Comparison of ENCODE assay signal across 8 cellular contexts in genomic region chr12:68809190-68810026, GRCh38. TPM values are rescaled to one million over a fixed set of nuclear protein-coding genes. Genes with fewer than 3 reads are reported as not detected.
DNase-seq lines count a peak whose midpoint lies in the region; ATAC-seq, FAIRE-seq and TF ChIP-seq lines count a peak whose summit lies in the region.

No MANE protein-coding gene starts in this region.

- H3K4me3 Mint-ChIP-seq in memory B cell = peak overlapping the region; percentile 92

- peaks cover 0 to 60% (median 15%) of the 10 kb centered on the region in 12 donors for H3K4me1 ChIP-seq in heart left ventricle
- H3K4me1 ChIP-seq in K562 (replicated peaks in 1 of 2; ENCODE audit: control insufficient read depth in 2 of 2, insufficient read depth in 2 of 2, low read length in 2 of 2) = peaks cover 14 to 28% of the 10 kb centered on the region in 2 experiments
- H3K4me1 ChIP-seq in urinary bladder (ENCODE audit: insufficient read depth) = peaks cover 3% of the 10 kb centered on the region

- 79 to 84% (median 81%) methylated on average over 12 of the region's 12 CpGs for WGBS in heart left ventricle, 4 donors
- 49% methylated on average over 12 of the region's 12 CpGs for WGBS in K562 (ENCODE audit: insufficient coverage, low coverage, missing lambda C conversion rate)
- WGBS in urinary bladder = 77% methylated on average over 12 of the region's 12 CpGs

- TF ChIP-seq CTCF in heart left ventricle (IDR thresholded peaks at IDR 0.05) (no peak), K562 (IDR thresholded peaks at IDR 0.05 in 2 of 3, conservative IDR thresholded peaks at IDR 0.05 in 1 of 3; ENCODE audit: insufficient read depth in 2 of 3, low read depth in 1 of 3, low read length in 3 of 3) (no peak)

- H3K79me2 ChIP-seq in K562 (ENCODE audit: control insufficient read depth, insufficient read depth, low read length) = peaks cover 65% of the 10 kb centered on the region

- no peaks in the 10 kb centered on the region for H3K27me3 Mint-ChIP-seq in memory B cell

- H3K4me1 Mint-ChIP-seq in memory B cell = peaks cover 11% of the 10 kb centered on the region

- CTCF ChIA-PET in K562 (lab: Yijun Ruan, JAX; ENCODE audit: low intra/inter-chr PET ratio) = no interaction called here

- intact Hi-C loops in heart left ventricle (cut with DNase I) = loop anchor here in 9 of 10 donors (2.0 to 10.0 kb wide), 6 partner anchors 62 to 485 kb away; partner anchors contain the start of genes SLC35E3 (in 7 of the 9) and MDM1 (in 1 of the 9)
- intact Hi-C loops in Right ventricle myocardium superior (cut with DNase I) = loop anchor here (10.0 kb wide), 1 partner anchor 65 kb away; the partner anchor contains the start of gene SLC35E3
- intact Hi-C loops in K562 (cut with micrococcal nuclease) = no loop called here

- in situ Hi-C loops in K562 (cut with MboI) = no loop called here

- H4K20me1 ChIP-seq in K562 (replicated peaks; ENCODE audit: control insufficient read depth, insufficient read depth, low read length) = peaks cover 5% of the 10 kb centered on the region; the same call in 1 of the 2 replicates

- no peak for ATAC-seq in heart left ventricle
- ATAC-seq in Right ventricle myocardium superior (ENCODE audit: poor library complexity) = no peak
- ATAC-seq in K562 = no peak
- ATAC-seq in memory B cell (ENCODE audit: low read depth) = no peak

- DNase-seq in heart left ventricle = no peak
- DNase-seq in Right ventricle myocardium superior = no peak
- no peak for DNase-seq in K562 (ENCODE audit: extremely low read depth in 1 of 4, low spot score in 3 of 4)
- DNase-seq in memory B cell (ENCODE audit: low spot score in 2 of 2) = no peak
- DNase-seq in germinal center (ENCODE audit: low spot score) = no peak
- no peak for DNase-seq in SW 1271 (lab: John Stamatoyannopoulos, UW)
- no peak for DNase-seq in NCI-H524 treated with DMSO at 0.1 percent for 48 hours (lab: John Stamatoyannopoulos, UW)

- H3K4me2 ChIP-seq in K562 (ENCODE audit: insufficient read depth, low read length) = peak overlapping the region; percentile 90

- peak; percentile 6 for FAIRE-seq in K562 (lab: Jason Lieb, UNC)

- H3K36me3 Mint-ChIP-seq in memory B cell = peaks cover 2% of the 10 kb centered on the region

- no peaks in the 10 kb centered on the region for H3K9me3 Mint-ChIP-seq in memory B cell

- no peaks in the 10 kb centered on the region for H3K9me1 ChIP-seq in K562 (ENCODE audit: control insufficient read depth, insufficient read depth, low read length)

- H3K9me3 ChIP-seq in heart left ventricle (peaks cover 0 to 5% (median 0%) of the 10 kb centered on the region in 12 donors), K562 (replicated peaks; ENCODE audit: control insufficient read depth, insufficient read depth, low read depth, low read length) (no peaks in the 10 kb centered on the region)

- H3K27me3 ChIP-seq in heart left ventricle (no peaks in the 10 kb centered on the region), K562 (ENCODE audit: control insufficient read depth in 2 of 2, insufficient read depth in 2 of 2, low read length in 2 of 2) (no peaks in the 10 kb centered on the region)

- H3K9ac ChIP-seq in K562 (ENCODE audit: insufficient read depth in 1 of 2, low read depth in 2 of 2, low read length in 2 of 2) = peak overlapping the region; percentile 99

- no peak for TF ChIP-seq EP300 in K562 (IDR thresholded peaks at IDR 0.05; ENCODE audit: low read length)

- H3K4me3 ChIP-seq in heart left ventricle = peak overlapping the region; percentile 71 to 98 (median 87)
- peak overlapping the region; percentile 95 for H3K4me3 ChIP-seq in K562
- H3K4me3 ChIP-seq in urinary bladder (ENCODE audit: low read depth, low read length) = peak overlapping the region; percentile 97

- H3K27ac ChIP-seq in heart left ventricle (peak overlapping the region in 11 of 12 donors; percentile 92 to 100 (median 97)), K562 (ENCODE audit: extremely low read depth, low read depth, low read length) (peak overlapping the region; percentile 99), urinary bladder (ENCODE audit: low read depth) (peak overlapping the region; percentile 99)

- H2AFZ ChIP-seq in K562 (ENCODE audit: low read depth, low read length) = peak overlapping the region; percentile 28

- no TSS peak for BruUV-seq in K562 (replicated peaks; lab: Mats Ljungman, UMichigan)

- no peak for TF ChIP-seq POLR2A in heart left ventricle (IDR thresholded peaks at IDR 0.05)
- TF ChIP-seq POLR2A in K562 (conservative IDR thresholded peaks at IDR 0.05) = no peak

- peak overlapping the region; percentile 98 for H3K27ac Mint-ChIP-seq in memory B cell

- POLR2A ChIA-PET in K562 (lab: Yijun Ruan, JAX) = interaction anchor here (0.7 to 3.2 kb wide), 8 partner anchors 10 to 426 kb away, joined by 3 to 41 read pairs (median 6); partner anchors contain the start of genes RAP1B and SLC35E3

- TF ChIP-seq RAD21 in K562 (CRISPR knock-in tag; conservative IDR thresholded peaks at IDR 0.05 in 1 of 2, IDR thresholded peaks at IDR 0.05 in 1 of 2) = no peak

- peaks cover 0 to 57% (median 46%) of the 10 kb centered on the region in 9 donors for H3K36me3 ChIP-seq in heart left ventricle
- H3K36me3 ChIP-seq in K562 (ENCODE audit: control insufficient read depth, insufficient read depth, low read length) = peaks cover 45% of the 10 kb centered on the region
- no peaks in the 10 kb centered on the region for H3K36me3 ChIP-seq in urinary bladder (ENCODE audit: insufficient read depth)

TF ChIP-seq in K562, 482 proteins besides CTCF, POLR2A, EP300 and RAD21 (continues in another document):
- TF ChIP-seq ZNF263 (CRISPR knock-in tag; IDR thresholded peaks at IDR 0.05; ENCODE audit: borderline replicate concordance) (no peak), ZNF717 (CRISPR knock-in tag; IDR thresholded peaks at IDR 0.05) (no peak), ARID2 (IDR thresholded peaks at IDR 0.05) (no peak), HDAC6 (IDR thresholded peaks at IDR 0.05; ENCODE audit: low read depth, low read length) (no peak), ZNF584 (CRISPR knock-in tag; IDR thresholded peaks at IDR 0.05; ENCODE audit: low read depth) (no peak), NCOR1 (IDR thresholded peaks at IDR 0.05) (no peak), SETDB1 (IDR thresholded peaks at IDR 0.05; ENCODE audit: low read length) (no peak), ZNF146 (CRISPR knock-in tag; IDR thresholded peaks at IDR 0.05; ENCODE audit: unreplicated experiment) (peak; percentile 89), POLR2H (tag; IDR thresholded peaks at IDR 0.05; ENCODE audit: low read depth) (peak; percentile 50; the same call in 1 of the 2 replicates), ZNF121 (CRISPR knock-in tag; conservative IDR thresholded peaks at IDR 0.05) (no peak), RBM25 (IDR thresholded peaks at IDR 0.05; ENCODE audit: low read depth, low read length, severe bottlenecking) (peak; percentile 80), POLR3G (IDR thresholded peaks at IDR 0.05; ENCODE audit: extremely low read depth, insufficient read length, insufficient replicate concordance) (no peak)
- TF ChIP-seq, protein P1, sequence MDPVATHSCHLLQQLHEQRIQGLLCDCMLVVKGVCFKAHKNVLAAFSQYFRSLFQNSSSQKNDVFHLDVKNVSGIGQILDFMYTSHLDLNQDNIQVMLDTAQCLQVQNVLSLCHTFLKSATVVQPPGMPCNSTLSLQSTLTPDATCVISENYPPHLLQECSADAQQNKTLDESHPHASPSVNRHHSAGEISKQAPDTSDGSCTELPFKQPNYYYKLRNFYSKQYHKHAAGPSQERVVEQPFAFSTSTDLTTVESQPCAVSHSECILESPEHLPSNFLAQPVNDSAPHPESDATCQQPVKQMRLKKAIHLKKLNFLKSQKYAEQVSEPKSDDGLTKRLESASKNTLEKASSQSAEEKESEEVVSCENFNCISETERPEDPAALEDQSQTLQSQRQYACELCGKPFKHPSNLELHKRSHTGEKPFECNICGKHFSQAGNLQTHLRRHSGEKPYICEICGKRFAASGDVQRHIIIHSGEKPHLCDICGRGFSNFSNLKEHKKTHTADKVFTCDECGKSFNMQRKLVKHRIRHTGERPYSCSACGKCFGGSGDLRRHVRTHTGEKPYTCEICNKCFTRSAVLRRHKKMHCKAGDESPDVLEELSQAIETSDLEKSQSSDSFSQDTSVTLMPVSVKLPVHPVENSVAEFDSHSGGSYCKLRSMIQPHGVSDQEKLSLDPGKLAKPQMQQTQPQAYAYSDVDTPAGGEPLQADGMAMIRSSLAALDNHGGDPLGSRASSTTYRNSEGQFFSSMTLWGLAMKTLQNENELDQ (CRISPR knock-in tag; IDR thresholded peaks at IDR 0.05; ENCODE audit: borderline replicate concordance) = no peak

RNA-seq across cellular contexts. Expression of gene MDM2, which starts 1.4 kb away (rescaled TPM):
- 10 to 100 TPM; 41.0 to 78.8 (median 50.9) TPM for total RNA-seq in heart left ventricle
- 10 to 100 TPM; 16.2 to 46.9 TPM for polyA plus RNA-seq in heart left ventricle
- 38.1 TPM for total RNA-seq in Right ventricle myocardium superior
- total RNA-seq in K562 (2011; cell fraction: chromatin; rRNA removed; ENCODE audit: low replicate concordance) = 137 and 269 TPM in 2 replicates
- total RNA-seq in K562 (2011; cell fraction: nucleolus; rRNA removed) = 93.4 and 96.3 TPM in 2 replicates
- 70.5 and 93.0 TPM in 2 replicates for total RNA-seq in K562 (2011; cell fraction: nucleoplasm; rRNA removed)
- total RNA-seq in K562 (2014; rRNA removed) = 45.3 and 49.0 TPM in 2 replicates
- total RNA-seq in K562 (2014; rRNA removed; fragmentation: Illumina TruSeq; extraction: Trizol) = 99.2 and 135 TPM in 2 replicates
- 70.0 and 74.0 TPM in 2 replicates for total RNA-seq in K562 (2015; rRNA removed; fragmentation: Illumina TruSeq; extraction: Trizol)
- total RNA-seq in K562 (2021) = 90.8 and 100 TPM in 2 replicates
- 28.6 and 31.0 TPM in 2 replicates for polyA plus RNA-seq in K562 (2011; rRNA removed)
- 10.2 and 10.8 TPM in 2 replicates for polyA plus RNA-seq in K562 (2011; cell fraction: cytosol; rRNA removed)
- polyA plus RNA-seq in K562 (2011; cell fraction: nucleus; rRNA removed) = 15.5 and 18.7 TPM in 2 replicates
- 13.6 and 19.8 TPM in 2 replicates for polyA plus RNA-seq in K562 (2012)
- polyA plus RNA-seq in K562 (2014; fragmentation: Illumina TruSeq; extraction: Trizol) = 31.0 and 33.3 TPM in 2 replicates
- 10 to 100 TPM; 13.6 to 21.8 TPM for polyA plus RNA-seq in K562 (2014; fragmentation: Nextera tagmentation; extraction: Ambion mirVana)
- 47.5 and 57.7 TPM in 2 replicates for polyA plus RNA-seq in K562 (2014; rRNA removed)
- 157 and 236 TPM in 2 replicates for polyA minus RNA-seq in K562 (2011; rRNA and poly(A)+ RNA removed)
- polyA minus RNA-seq in K562 (2011; cell fraction: cytosol; rRNA and poly(A)+ RNA removed) = 51.0 and 56.2 TPM in 2 replicates
- 73.0 and 111 TPM in 2 replicates for polyA minus RNA-seq in K562 (2011; cell fraction: nucleus; rRNA and poly(A)+ RNA removed)
- total RNA-seq in urinary bladder = 98.0 TPM
- polyA plus RNA-seq in urinary bladder = 14.9 TPM
